ENCODE assay signal across 19 cellular contexts in the genomic region with DNA sequence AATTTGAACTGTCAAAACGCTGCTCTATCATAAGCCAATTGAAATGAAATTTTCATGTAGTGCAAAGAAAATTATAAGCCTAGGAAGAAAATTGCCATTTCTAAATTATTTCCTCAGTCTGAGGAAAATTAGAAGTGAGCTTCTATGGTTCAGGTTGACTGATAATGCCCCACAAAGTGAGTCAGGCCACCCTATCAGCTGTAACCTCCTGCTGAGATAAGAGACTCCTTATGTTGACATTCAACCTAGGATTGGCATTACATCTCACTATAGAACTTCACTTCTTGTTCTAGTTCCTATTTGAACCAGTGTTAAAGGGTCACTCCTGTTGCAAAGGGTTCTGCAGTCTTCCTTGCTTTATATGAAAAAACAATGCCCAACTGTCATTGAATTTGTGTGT.
"Had no signal": no experiment of that assay in that cellular context is flagged by ENCODE, and none has a peak within 500 bp of the region (broad histone marks: within the 10 kb centered on the region; RNA-seq: fewer than 3 reads in every experiment).

No MANE protein-coding gene starts in this region.

- H3K9me3 ChIP-seq: tibial nerve, vagina had no signal

- H3K36me3 Mint-ChIP-seq: activated naive CD8-positive, alpha-beta T cell treated with anti-CD3 and anti-CD28 coated beads, Interleukin-2, amount 10 ng/mL, durations not matched to agents 7 days and 5 days; natural killer cell treated with Interleukin-12 subunit alpha and Interleukin-12 subunit beta and Interleukin-15 and Interleukin-18, amount 100 ng/mL, for 72 hours had no signal

- H3K27me3 ChIP-seq: foreskin keratinocyte, tibial nerve, vagina had no signal

- H3K4me3 Mint-ChIP-seq: activated CD4-positive, alpha-beta T cell treated with anti-CD3 and anti-CD28 coated beads, Interleukin-2, amount 10 ng/mL, durations not matched to agents 7 days and 5 days; activated naive CD8-positive, alpha-beta T cell treated with anti-CD3 and anti-CD28 coated beads, Interleukin-2, amount 10 ng/mL, durations not matched to agents 7 days and 5 days; dendritic cell treated with granulocyte-macrophage colony-stimulating factor and Interleukin-4, amounts not matched to agents 40 ng/mL and 50 ng/mL, for 4 days; natural killer cell treated with Interleukin-12 subunit alpha and Interleukin-12 subunit beta and Interleukin-15 and Interleukin-18, amount 100 ng/mL, for 72 hours; stimulated activated naive B cell treated with anti-CD40 and anti-IgM and Interleukin-4, amounts not matched to agents 10 μg/mL and 1 μg/mL and 100 μg/mL, for 72 hours had no signal

- ATAC-seq: foreskin keratinocyte; left ventricle myocardium superior; natural killer cell treated with Interleukin-12 subunit alpha and Interleukin-12 subunit beta and Interleukin-15 and Interleukin-18, amount 100 ng/mL, for 72 hours; stimulated activated naive B cell treated with anti-CD40 and anti-IgM and Interleukin-4, amounts not matched to agents 10 μg/mL and 1 μg/mL and 100 μg/mL, for 72 hours had no signal

- H3K27ac ChIP-seq: foreskin keratinocyte, tibial nerve, vagina had no signal

- DNase-seq: activated CD4-positive, alpha-beta T cell treated with anti-CD3 and anti-CD28 coated beads, Interleukin-2, amount 10 ng/mL, durations not matched to agents 7 days and 5 days; activated CD4-positive, CD25-positive, alpha-beta regulatory T cell; activated CD8-positive, alpha-beta memory T cell treated with anti-CD3 and anti-CD28 coated beads, Interleukin-2, amount 50 U/mL, for 48 hours; activated naive CD8-positive, alpha-beta T cell treated with anti-CD3 and anti-CD28 coated beads, Interleukin-2, amount 10 ng/mL, durations not matched to agents 7 days and 5 days; anterior cingulate cortex; cerebellar nuclear complex; effector memory CD4-positive, alpha-beta T cell; foreskin keratinocyte; kidney glomerular epithelial cell; left ventricle myocardium superior; mesenchymal stem cell; nucleus accumbens; posterior cingulate gyrus; stimulated activated CD4-positive, alpha-beta T cell treated with anti-CD3 and anti-CD28 coated beads, Interleukin-4, amount 100 ng/mL, for 1 hour; stimulated activated naive B cell treated with anti-CD40 and anti-IgM and Interleukin-4, amounts not matched to agents 10 μg/mL and 1 μg/mL and 100 μg/mL, for 72 hours had no signal

- H3K36me3 ChIP-seq: tibial nerve, vagina had no signal

- H3K27ac Mint-ChIP-seq: activated CD4-positive, alpha-beta T cell treated with anti-CD3 and anti-CD28 coated beads, Interleukin-2, amount 10 ng/mL, durations not matched to agents 7 days and 5 days; dendritic cell treated with granulocyte-macrophage colony-stimulating factor and Interleukin-4, amounts not matched to agents 40 ng/mL and 50 ng/mL, for 4 days; natural killer cell treated with Interleukin-12 subunit alpha and Interleukin-12 subunit beta and Interleukin-15 and Interleukin-18, amount 100 ng/mL, for 72 hours; stimulated activated naive B cell treated with anti-CD40 and anti-IgM and Interleukin-4, amounts not matched to agents 10 μg/mL and 1 μg/mL and 100 μg/mL, for 72 hours had no signal

- H3K4me1 ChIP-seq: foreskin keratinocyte, tibial nerve, vagina had no signal

- H3K4me3 ChIP-seq: tibial nerve, vagina had no signal

- H3K27me3 Mint-ChIP-seq: activated naive CD8-positive, alpha-beta T cell treated with anti-CD3 and anti-CD28 coated beads, Interleukin-2, amount 10 ng/mL, durations not matched to agents 7 days and 5 days; dendritic cell treated with granulocyte-macrophage colony-stimulating factor and Interleukin-4, amounts not matched to agents 40 ng/mL and 50 ng/mL, for 4 days had no signal
